ENCODE assay signal across 2 cellular contexts in genomic region chr1:47418681-47419272, GRCh38.
TF ChIP-seq lines count a peak whose summit lies in the region.

No MANE protein-coding gene starts in this region.

TF ChIP-seq in HEK293, 187 proteins besides CTCF, POLR2A, EP300 and RAD21:
- TF ChIP-seq ZFP3 (tag by site-specific recombination; IDR thresholded peaks at IDR 0.05; ENCODE audit: low read depth) (no peak), REST (tag by site-specific recombination; IDR thresholded peaks at IDR 0.05) (peak; percentile 82)

TF ChIP-seq in GM12878, 131 proteins besides CTCF, POLR2A, EP300 and RAD21:
- TF ChIP-seq REST (IDR thresholded peaks at IDR 0.05; ENCODE audit: low read depth, low read length) (peak; percentile 22; the same call in 1 of the 2 replicates), CHD2 (IDR thresholded peaks at IDR 0.05; ENCODE audit: borderline replicate concordance, low read depth, low read length) (no peak)
